In the genomic region with DNA sequence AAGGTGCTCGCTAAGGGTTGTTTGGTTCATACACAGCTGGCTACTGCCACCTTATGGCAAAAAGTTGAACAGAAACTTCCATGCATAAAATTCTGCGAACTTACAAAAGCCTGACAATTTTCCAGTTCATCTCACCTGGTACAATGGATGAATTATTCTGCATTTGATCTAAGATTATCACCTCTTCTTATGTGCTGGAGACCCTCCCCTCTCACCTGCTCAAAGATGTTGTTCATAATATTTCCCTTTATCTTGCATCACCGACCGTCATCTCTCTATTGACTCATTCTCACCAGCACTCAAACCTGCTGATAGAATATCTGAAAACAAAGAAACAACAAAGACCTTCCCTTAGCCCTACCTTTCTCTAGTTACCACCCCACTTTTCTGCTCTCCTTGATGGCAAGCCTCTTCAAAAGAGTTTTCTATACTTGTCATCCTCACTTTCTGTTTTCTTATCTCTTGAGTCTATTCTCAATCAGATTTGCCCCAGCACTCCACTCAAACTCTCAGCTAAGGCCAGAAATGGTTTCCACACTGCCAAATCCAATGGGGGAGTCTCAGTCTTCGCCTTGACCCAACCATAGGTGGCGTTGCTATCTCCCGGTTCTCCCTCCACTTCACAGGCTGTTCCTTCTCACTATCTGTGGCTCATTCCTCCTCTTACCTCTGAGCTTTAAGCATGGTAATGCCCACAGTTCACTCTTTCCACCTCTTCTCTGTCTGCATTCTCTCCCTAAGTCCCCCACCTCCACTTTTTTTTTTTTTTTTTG, we compare ENCODE assay signal across 8 cellular contexts. TPM values are rescaled to one million over a fixed set of nuclear protein-coding genes. Genes with fewer than 3 reads are reported as not detected.
A peak's percentile ranks its signal among the peaks of the same experiment; 100 is the strongest.
DNase-seq lines count a peak whose midpoint lies in the region; ATAC-seq and TF ChIP-seq lines count a peak whose summit lies in the region.

No MANE protein-coding gene starts in this region.

- WGBS in lung, 2 donors, result 29 to 35% methylated on average over 7 of the region's 7 CpGs
- 28 to 38% methylated on average over 7 of the region's 7 CpGs for WGBS in upper lobe of left lung, 2 donors

- peak; percentile 81 for ATAC-seq in SK-N-SH treated with all-trans-retinoic acid at 6 μM for 48 hours
- ATAC-seq in lung (ENCODE audit: insufficient read depth, low FRiP score), result no peak
- peak in 1 of 2 donors; percentile 61 for ATAC-seq in upper lobe of left lung (ENCODE audit: low FRiP score in 2 of 2)
- ATAC-seq in GM21360 (IDR thresholded peaks at IDR 0.05; ENCODE audit: unreplicated experiment), result no peak

- H3K36me3 ChIP-seq in lung (ENCODE audit: control insufficient read depth in 2 of 2, insufficient read depth in 2 of 2, low read length in 2 of 2) (peaks cover 10 to 11% of the 10 kb centered on the region in 2 donors), upper lobe of left lung (peaks cover 0 to 25% (median 10%) of the 10 kb centered on the region in 4 donors)

- H3K27ac ChIP-seq in lung (ENCODE audit: low read depth in 1 of 2, low read length in 1 of 2) (no peak overlapping the region), upper lobe of left lung (no peak overlapping the region)

- no peak for TF ChIP-seq POLR2A in upper lobe of left lung (IDR thresholded peaks at IDR 0.05)

- TF ChIP-seq CTCF in lung (IDR thresholded peaks at IDR 0.05; ENCODE audit: control extremely low read depth, extremely low read depth), result peak; percentile 70
- peak; percentile 54 to 77 (median 66) for TF ChIP-seq CTCF in upper lobe of left lung (IDR thresholded peaks at IDR 0.05)

- in situ Hi-C loops in KBM-7 (cut with MboI; ENCODE audit: low pct_unique_long_range_greater_than_20kb, low sequenced_read_pairs), result loop anchor here (25.0 kb wide), 1 partner anchor 353 kb away; no protein-coding TSS in a partner anchor

- H3K4me3 ChIP-seq in lung (no peak overlapping the region), upper lobe of left lung (no peak overlapping the region)

- peak; percentile 16 for DNase-seq in activated T-cell treated with anti-CD3 and anti-CD28 coated beads for 24 hours (ENCODE audit: low read depth)
- no peak for DNase-seq in activated T-cell treated with anti-CD3 and anti-CD28 coated beads, Interleukin-2, amount 50 U/mL, for 1 hour
- DNase-seq in KBM-7, result peak; percentile 77
- peak; percentile 50 to 60 for DNase-seq in dermis microvascular lymphatic vessel endothelial cell (ENCODE audit: low read depth in 2 of 2)
- no peak for DNase-seq in lung (ENCODE audit: low spot score)
- no peak for DNase-seq in upper lobe of left lung

- no peaks in the 10 kb centered on the region for H3K27me3 ChIP-seq in lung (ENCODE audit: control insufficient read depth, insufficient read depth)
- no peaks in the 10 kb centered on the region for H3K27me3 ChIP-seq in upper lobe of left lung

- no peaks in the 10 kb centered on the region for H3K9me3 ChIP-seq in lung (ENCODE audit: control insufficient read depth in 2 of 2, insufficient read depth in 1 of 2, low read length in 1 of 2)
- no peaks in the 10 kb centered on the region for H3K9me3 ChIP-seq in upper lobe of left lung

- TF ChIP-seq EP300 in upper lobe of left lung (IDR thresholded peaks at IDR 0.05), result no peak

- H3K4me1 ChIP-seq in lung (ENCODE audit: control insufficient read depth in 2 of 2, insufficient read depth in 2 of 2, low read length in 2 of 2) (peaks cover 0 to 3% of the 10 kb centered on the region in 2 donors), upper lobe of left lung (peaks cover 0 to 23% (median 3%) of the 10 kb centered on the region in 4 donors)

TF ChIP-seq in SK-N-SH treated with all-trans-retinoic acid at 6 μM for 48 hours, 23 proteins besides CTCF, POLR2A, EP300 and RAD21:
- TF ChIP-seq TOX (CRISPR knock-in tag; IDR thresholded peaks at IDR 0.05; ENCODE audit: borderline replicate concordance) (no peak), ZNF8 (CRISPR knock-in tag; IDR thresholded peaks at IDR 0.05) (no peak), SNAI2 (CRISPR knock-in tag; IDR thresholded peaks at IDR 0.05) (no peak), ESRRG (CRISPR knock-in tag; IDR thresholded peaks at IDR 0.05) (no peak), ISL1 (CRISPR knock-in tag; IDR thresholded peaks at IDR 0.05) (no peak), TCF4 (CRISPR knock-in tag; IDR thresholded peaks at IDR 0.05; ENCODE audit: borderline replicate concordance) (no peak), OSR1 (CRISPR knock-in tag; IDR thresholded peaks at IDR 0.05) (no peak), GLIS3 (CRISPR knock-in tag; IDR thresholded peaks at IDR 0.05) (no peak), ARNTL (CRISPR knock-in tag; IDR thresholded peaks at IDR 0.05; ENCODE audit: borderline replicate concordance, low read depth) (no peak), ZFP3 (CRISPR knock-in tag; IDR thresholded peaks at IDR 0.05) (no peak), ZFP30 (CRISPR knock-in tag; IDR thresholded peaks at IDR 0.05) (no peak), BACH2 (CRISPR knock-in tag; IDR thresholded peaks at IDR 0.05; ENCODE audit: borderline replicate concordance) (no peak)
- TF ChIP-seq, protein P1, sequence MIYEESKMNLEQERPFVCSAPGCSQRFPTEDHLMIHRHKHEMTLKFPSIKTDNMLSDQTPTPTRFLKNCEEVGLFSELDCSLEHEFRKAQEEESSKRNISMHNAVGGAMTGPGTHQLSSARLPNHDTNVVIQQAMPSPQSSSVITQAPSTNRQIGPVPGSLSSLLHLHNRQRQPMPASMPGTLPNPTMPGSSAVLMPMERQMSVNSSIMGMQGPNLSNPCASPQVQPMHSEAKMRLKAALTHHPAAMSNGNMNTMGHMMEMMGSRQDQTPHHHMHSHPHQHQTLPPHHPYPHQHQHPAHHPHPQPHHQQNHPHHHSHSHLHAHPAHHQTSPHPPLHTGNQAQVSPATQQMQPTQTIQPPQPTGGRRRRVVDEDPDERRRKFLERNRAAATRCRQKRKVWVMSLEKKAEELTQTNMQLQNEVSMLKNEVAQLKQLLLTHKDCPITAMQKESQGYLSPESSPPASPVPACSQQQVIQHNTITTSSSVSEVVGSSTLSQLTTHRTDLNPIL (CRISPR knock-in tag; IDR thresholded peaks at IDR 0.05; ENCODE audit: low read depth), result no peak

RNA-seq across cellular contexts. Expression of gene SNRNP48, which starts 25.8 kb away (rescaled TPM):
- total RNA-seq in dermis microvascular lymphatic vessel endothelial cell (10.6 and 11.4 TPM in 2 replicates), lung (10 to 100 TPM in 1 of 2 donors, 1 to 10 TPM in 1; 8.4 to 23.9 TPM), upper lobe of left lung (10 to 100 TPM in 3 of 6 donors, 1 to 10 TPM in 3; 1.3 to 23.0 (median 10.2) TPM)
- polyA plus RNA-seq in lung, result 1 to 10 TPM; 4.6 to 5.0 TPM

Comparison
In these comparisons a context has a peak if more than half of its experiments do, and no peak if none do; other contexts are left out.
1. DNase-seq: peak in activated T-cell treated with anti-CD3 and anti-CD28 coated beads for 24 hours (single experiment), KBM-7 (single experiment) and dermis microvascular lymphatic vessel endothelial cell (2 of 2); none in activated T-cell treated with anti-CD3 and anti-CD28 coated beads, Interleukin-2, amount 50 U/mL, for 1 hour (single experiment), lung (single experiment) and upper lobe of left lung (0 of 2).